16 cellular contexts compared by ENCODE assay signal in genomic region chr3:26015752-26016151, GRCh38.
"Had no signal": no experiment of that assay in that cellular context is flagged by ENCODE, and none has a peak within 500 bp of the region (broad histone marks: within the 10 kb centered on the region; RNA-seq: fewer than 3 reads in every experiment).

No MANE protein-coding gene starts in this region.

- H3K27ac ChIP-seq: ascending aorta, colonic mucosa, gastrocnemius medialis, heart left ventricle, lower lobe of right lung, spleen, thoracic aorta, upper lobe of left lung had no signal

- DNase-seq: activated CD4-positive, alpha-beta T cell treated with anti-CD3 and anti-CD28 coated beads, Interleukin-2, amount 50 U/mL, for 4 hours; activated CD4-positive, CD25-positive, alpha-beta regulatory T cell treated with anti-CD3 and anti-CD28 coated beads, Interleukin-2, amount 50 U/mL, for 72 hours; activated effector memory CD4-positive, alpha-beta T cell treated with anti-CD3 and anti-CD28 coated beads, Interleukin-2, amount 50 U/mL, for 16 hours; activated naive CD4-positive, alpha-beta T cell treated with anti-CD3 and anti-CD28 coated beads, Interleukin-2, amount 50 U/mL, for 16 hours; activated T-cell treated with anti-CD3 and anti-CD28 coated beads, Interleukin-2, amount 50 U/mL, for 72 hours; colonic mucosa; gastrocnemius medialis; heart left ventricle; islet precursor cell; left colon; lower lobe of right lung; spleen; stimulated activated CD4-positive, alpha-beta T cell treated with anti-CD3 and anti-CD28 coated beads, Interleukin-4, amount 100 ng/mL, for 4 hours; upper lobe of left lung had no signal

- H3K36me3 ChIP-seq: ascending aorta, colonic mucosa, gastrocnemius medialis, heart left ventricle, lower lobe of right lung, spleen, thoracic aorta, upper lobe of left lung had no signal

- H3K4me3 ChIP-seq: ascending aorta, colonic mucosa, gastrocnemius medialis, heart left ventricle, lower lobe of right lung, spleen, thoracic aorta, upper lobe of left lung had no signal

- H3K27me3 ChIP-seq: ascending aorta, colonic mucosa, gastrocnemius medialis, heart left ventricle, spleen, upper lobe of left lung had no signal

- H3K4me1 ChIP-seq: ascending aorta, colonic mucosa, lower lobe of right lung, spleen, upper lobe of left lung had no signal

- H3K9me3 ChIP-seq: ascending aorta, colonic mucosa, gastrocnemius medialis, lower lobe of right lung, thoracic aorta, upper lobe of left lung had no signal
